Comparison of ENCODE assay signal across 8 cellular contexts in genomic region chr4:168848112-168848511, GRCh38.
DNase-seq lines count a peak whose midpoint lies in the region; ATAC-seq, FAIRE-seq and TF ChIP-seq lines count a peak whose summit lies in the region.
"Had no signal": no experiment of that assay in that cellular context is flagged by ENCODE, and none has a peak within 500 bp of the region (broad histone marks: within the 10 kb centered on the region; RNA-seq: fewer than 3 reads in every experiment).

No MANE protein-coding gene starts in this region.

- peak; percentile 71 for ATAC-seq in HepG2
- ATAC-seq in thoracic aorta (ENCODE audit: insufficient number of reproducible peaks, low FRiP score, low read depth), result no peak
- ATAC-seq in HG02642 (IDR thresholded peaks at IDR 0.05; ENCODE audit: poor library complexity, unreplicated experiment), result no peak
- ATAC-seq in HG03108 (IDR thresholded peaks at IDR 0.05; ENCODE audit: unreplicated experiment), result no peak

- POLR2A ChIA-PET in HepG2 (lab: Yijun Ruan, JAX), result no interaction called here

- H3K4me2 ChIP-seq in HepG2 (ENCODE audit: low read depth, low read length), result peak overlapping the region; percentile 24

- H3K79me2 ChIP-seq in HepG2 (ENCODE audit: insufficient read depth, low read length), result no peaks in the 10 kb centered on the region

- no peaks in the 10 kb centered on the region for H3K27me3 ChIP-seq in HepG2 (ENCODE audit: control insufficient read depth in 1 of 2, insufficient read depth in 2 of 2, low read length in 2 of 2)
- H3K27me3 ChIP-seq in thoracic aorta (replicated peaks; ENCODE audit: insufficient read depth), result no peaks in the 10 kb centered on the region

- in situ Hi-C loops in HepG2 (cut with HindIII; ENCODE audit: extremely low pct_ligation_motif_present, low pct_unique_long_range_greater_than_20kb), result no loop called here

- H3K9ac ChIP-seq in HepG2 (ENCODE audit: insufficient read depth, low read depth, low read length), result no peak overlapping the region

- H3K36me3 ChIP-seq in KOPT-K1 (ENCODE audit: insufficient read depth, low read length) (no peaks in the 10 kb centered on the region), HepG2 (replicated peaks in 1 of 2; ENCODE audit: control insufficient read depth in 1 of 2, insufficient read depth in 2 of 2, low read length in 2 of 2) (no peaks in the 10 kb centered on the region), thoracic aorta (peaks cover 3% of the 10 kb centered on the region)

- H3K27ac ChIP-seq in KOPT-K1 (ENCODE audit: low read depth, low read length, poor library complexity, severe bottlenecking) (peak overlapping the region; percentile 83), caudate nucleus (ENCODE audit: low read depth, low read length) (peak overlapping the region; percentile 64), HepG2 (ENCODE audit: extremely low read length, insufficient read depth, low read length) (no peak overlapping the region), thoracic aorta (peak overlapping the region; percentile 70 to 94)

- H3K4me3 ChIP-seq in HepG2 (replicated peaks in 1 of 3; ENCODE audit: insufficient read depth in 1 of 3, low read depth in 2 of 3, low read length in 3 of 3), result no peak overlapping the region; a peak in 1 of 6 replicates
- H3K4me3 ChIP-seq in thoracic aorta, result peak overlapping the region; percentile 49

- CTCF ChIA-PET in HepG2 (lab: Yijun Ruan, JAX; ENCODE audit: low intra/inter-chr PET ratio, low total read pairs), result no interaction called here

- 40% methylated on average over 3 of the region's 4 CpGs for WGBS in HepG2 (ENCODE audit: low lambda C conversion rate)

- no peaks in the 10 kb centered on the region for H4K20me1 ChIP-seq in HepG2 (ENCODE audit: insufficient read depth, low read length)

- BruUV-seq in HepG2 (replicated peaks; lab: Mats Ljungman, UMichigan), result no TSS peak

- DNase-seq in caudate nucleus (lab: John Stamatoyannopoulos, UW) (peak in 2 of 61 donors; percentile 13 to 21), HepG2 (ENCODE audit: low spot score) (peak; percentile 3), thoracic aorta (ENCODE audit: low spot score) (no peak)
- no peak for DNase-seq in activated CD4-positive, alpha-beta T cell treated with anti-CD3 and anti-CD28 coated beads, Interleukin-2, amount 50 U/mL, for 48 hours
- DNase-seq: NK-92 treated with Interleukin-12 subunit alpha and Interleukin-12 subunit beta, amount 100 ng/mL, for 24 hours had no signal

- TF ChIP-seq POLR2A in HepG2 (IDR thresholded peaks at IDR 0.05; ENCODE audit: insufficient read depth in 1 of 2, low read depth in 2 of 2, low read length in 2 of 2), result no peak

- peak overlapping the region; percentile 16 for H2AFZ ChIP-seq in HepG2 (ENCODE audit: low read length)

- H3K9me3 ChIP-seq in KOPT-K1 (ENCODE audit: insufficient read depth, low read length, poor library complexity, severe bottlenecking), result no peaks in the 10 kb centered on the region
- H3K9me3 ChIP-seq in HepG2 (ENCODE audit: low read length), result no peaks in the 10 kb centered on the region
- H3K9me3 ChIP-seq in thoracic aorta, result no peaks in the 10 kb centered on the region

- intact Hi-C loops in HepG2 (cut with micrococcal nuclease; ENCODE audit: unreplicated experiment), result no loop called here

- TF ChIP-seq CTCF in HepG2 (CRISPR knock-in tag; IDR thresholded peaks at IDR 0.05), result no peak
- TF ChIP-seq CTCF in thoracic aorta (IDR thresholded peaks at IDR 0.05), result no peak

- TF ChIP-seq RAD21 in HepG2 (CRISPR knock-in tag; IDR thresholded peaks at IDR 0.05), result no peak

- H3K4me1 ChIP-seq in HepG2 (ENCODE audit: insufficient read depth, low read length), result 0 out of 2 replicates have a peak, but pooled peaks cover 7% of the 10 kb centered on the region
- H3K4me1 ChIP-seq in thoracic aorta (ENCODE audit: control insufficient read depth in 1 of 2, low read depth in 2 of 2), result peaks cover 43 to 96% of the 10 kb centered on the region in 2 donors

- TF ChIP-seq EP300 in HepG2 (IDR thresholded peaks at IDR 0.05; ENCODE audit: low read depth in 2 of 2, low read length in 2 of 2), result no peak
- no peak for TF ChIP-seq EP300 in HepG2 (CRISPR knock-in tag; IDR thresholded peaks at IDR 0.05; ENCODE audit: borderline replicate concordance)

- FAIRE-seq in HepG2 (lab: Jason Lieb, UNC), result no peak

TF ChIP-seq in HepG2, 621 proteins besides CTCF, POLR2A, EP300 and RAD21 (continues in another document):
- TF ChIP-seq TBP (CRISPR knock-in tag; IDR thresholded peaks at IDR 0.05) (no peak), KAT2B (IDR thresholded peaks at IDR 0.05; ENCODE audit: borderline replicate concordance, low read depth, low read length) (no peak), ERF (CRISPR knock-in tag; IDR thresholded peaks at IDR 0.05) (no peak), YY1 (IDR thresholded peaks at IDR 0.05; ENCODE audit: insufficient read depth, insufficient replicate concordance, low read depth, low read length) (no peak), SETDB1 (CRISPR knock-in tag; IDR thresholded peaks at IDR 0.05; ENCODE audit: borderline replicate concordance) (no peak), ZNF558 (CRISPR knock-in tag; IDR thresholded peaks at IDR 0.05; ENCODE audit: borderline replicate concordance) (no peak), ZBTB14 (CRISPR knock-in tag; IDR thresholded peaks at IDR 0.05) (no peak), SOX5 (CRISPR knock-in tag; IDR thresholded peaks at IDR 0.05; ENCODE audit: borderline replicate concordance) (0 out of 2 replicates have a peak, but pooled peaks have one; percentile 23), RFX1 (IDR thresholded peaks at IDR 0.05) (no peak), CEBPG (CRISPR knock-in tag; IDR thresholded peaks at IDR 0.05) (peak; percentile 48; the same call in 1 of the 2 replicates), ZNF572 (CRISPR knock-in tag; IDR thresholded peaks at IDR 0.05) (no peak), MAFF (IDR thresholded peaks at IDR 0.05; ENCODE audit: low read depth, low read length) (peak; percentile 65), MLLT10 (CRISPR knock-in tag; IDR thresholded peaks at IDR 0.05) (no peak)
- TF ChIP-seq, protein P1, sequence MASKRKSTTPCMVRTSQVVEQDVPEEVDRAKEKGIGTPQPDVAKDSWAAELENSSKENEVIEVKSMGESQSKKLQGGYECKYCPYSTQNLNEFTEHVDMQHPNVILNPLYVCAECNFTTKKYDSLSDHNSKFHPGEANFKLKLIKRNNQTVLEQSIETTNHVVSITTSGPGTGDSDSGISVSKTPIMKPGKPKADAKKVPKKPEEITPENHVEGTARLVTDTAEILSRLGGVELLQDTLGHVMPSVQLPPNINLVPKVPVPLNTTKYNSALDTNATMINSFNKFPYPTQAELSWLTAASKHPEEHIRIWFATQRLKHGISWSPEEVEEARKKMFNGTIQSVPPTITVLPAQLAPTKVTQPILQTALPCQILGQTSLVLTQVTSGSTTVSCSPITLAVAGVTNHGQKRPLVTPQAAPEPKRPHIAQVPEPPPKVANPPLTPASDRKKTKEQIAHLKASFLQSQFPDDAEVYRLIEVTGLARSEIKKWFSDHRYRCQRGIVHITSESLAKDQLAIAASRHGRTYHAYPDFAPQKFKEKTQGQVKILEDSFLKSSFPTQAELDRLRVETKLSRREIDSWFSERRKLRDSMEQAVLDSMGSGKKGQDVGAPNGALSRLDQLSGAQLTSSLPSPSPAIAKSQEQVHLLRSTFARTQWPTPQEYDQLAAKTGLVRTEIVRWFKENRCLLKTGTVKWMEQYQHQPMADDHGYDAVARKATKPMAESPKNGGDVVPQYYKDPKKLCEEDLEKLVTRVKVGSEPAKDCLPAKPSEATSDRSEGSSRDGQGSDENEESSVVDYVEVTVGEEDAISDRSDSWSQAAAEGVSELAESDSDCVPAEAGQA (IDR thresholded peaks at IDR 0.05; ENCODE audit: low read depth), result no peak
- TF ChIP-seq, protein P1 (CRISPR knock-in tag; IDR thresholded peaks at IDR 0.05; ENCODE audit: borderline replicate concordance), result no peak
- TF ChIP-seq, protein P2, sequence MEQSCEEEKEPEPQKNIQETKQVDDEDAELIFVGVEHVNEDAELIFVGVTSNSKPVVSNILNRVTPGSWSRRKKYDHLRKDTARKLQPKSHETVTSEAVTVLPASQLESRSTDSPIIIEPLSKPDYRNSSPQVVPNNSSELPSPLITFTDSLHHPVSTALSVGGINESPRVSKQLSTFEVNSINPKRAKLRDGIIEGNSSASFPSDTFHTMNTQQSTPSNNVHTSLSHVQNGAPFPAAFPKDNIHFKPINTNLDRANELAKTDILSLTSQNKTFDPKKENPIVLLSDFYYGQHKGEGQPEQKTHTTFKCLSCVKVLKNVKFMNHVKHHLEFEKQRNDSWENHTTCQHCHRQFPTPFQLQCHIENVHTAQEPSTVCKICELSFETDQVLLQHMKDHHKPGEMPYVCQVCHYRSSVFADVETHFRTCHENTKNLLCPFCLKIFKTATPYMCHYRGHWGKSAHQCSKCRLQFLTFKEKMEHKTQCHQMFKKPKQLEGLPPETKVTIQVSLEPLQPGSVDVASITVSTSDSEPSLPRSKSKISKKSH (CRISPR knock-in tag; IDR thresholded peaks at IDR 0.05; ENCODE audit: borderline replicate concordance), result no peak
